Comparison of ENCODE assay signal across 2 cellular contexts in the genomic region with DNA sequence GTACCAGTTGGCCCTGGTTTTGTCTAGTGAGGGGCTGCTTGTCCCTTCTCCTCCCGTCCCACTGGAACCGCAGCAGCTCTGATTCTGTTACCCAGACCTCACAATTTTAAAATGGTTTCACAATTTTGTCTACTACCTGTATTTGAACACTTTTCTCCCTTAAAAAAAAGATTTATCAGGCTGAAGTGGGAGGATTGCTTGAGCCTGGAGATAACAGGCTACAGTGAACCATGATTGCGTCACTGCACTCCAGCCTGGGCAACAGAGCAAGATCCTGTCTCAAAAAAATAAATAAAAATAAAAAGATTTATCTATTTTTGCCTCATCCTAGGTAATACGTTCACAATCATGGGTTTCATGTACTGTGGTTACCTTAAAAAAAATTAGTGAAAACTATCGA.
TF ChIP-seq lines count a peak whose summit lies in the region.

No MANE protein-coding gene starts in this region.

TF ChIP-seq in A549, 52 proteins besides CTCF, POLR2A, EP300 and RAD21:
- TF ChIP-seq CEBPB (IDR thresholded peaks at IDR 0.05) (peak; percentile 23 to 75; a peak in 3 of 4 replicates), RARB (CRISPR knock-in tag; IDR thresholded peaks at IDR 0.05) (no peak)

TF ChIP-seq in IMR-90, 13 proteins besides CTCF, POLR2A, EP300 and RAD21:
- TF ChIP-seq CHD1 (IDR thresholded peaks at IDR 0.05; ENCODE audit: low read depth, low read length) (no peak), CEBPB (IDR thresholded peaks at IDR 0.05; ENCODE audit: low read depth, low read length) (peak; percentile 72), NFE2L2 (IDR thresholded peaks at IDR 0.05; ENCODE audit: low read depth, low read length) (no peak), RFX5 (IDR thresholded peaks at IDR 0.05; ENCODE audit: low read depth, low read length) (no peak), RCOR1 (IDR thresholded peaks at IDR 0.05; ENCODE audit: insufficient replicate concordance, low read length) (no peak)
